In the genomic region with DNA sequence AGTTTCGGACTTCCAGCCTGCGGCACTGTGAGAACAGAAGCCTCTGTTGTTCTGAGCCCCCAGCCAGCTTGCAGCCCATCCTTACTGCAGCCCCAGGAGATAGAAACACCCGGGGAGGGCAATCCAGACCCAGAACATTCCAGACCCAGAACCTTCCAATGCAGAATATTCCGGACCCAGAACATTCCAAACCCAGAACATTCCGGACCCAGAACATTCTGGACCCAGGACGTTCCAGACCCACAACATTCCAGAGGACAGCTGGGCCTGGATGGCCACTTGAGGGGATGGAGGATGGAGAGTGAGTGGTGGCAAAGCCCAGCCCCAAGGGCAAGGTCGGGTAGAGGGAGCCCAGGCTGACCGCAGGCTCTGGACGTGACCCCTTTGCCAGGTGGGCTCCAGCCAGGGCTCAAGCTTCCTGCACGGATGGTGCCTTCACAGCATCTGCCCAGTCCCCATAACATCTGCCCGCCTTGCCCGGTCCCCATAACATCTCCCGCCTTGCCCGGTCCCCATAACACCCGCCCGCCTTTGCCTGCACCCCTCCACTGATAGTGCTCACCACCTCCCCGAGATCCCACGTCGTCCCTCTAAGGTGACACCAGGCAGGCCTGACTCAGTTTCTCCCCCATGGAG, we compare ENCODE assay signal across 19 cellular contexts. TPM values are rescaled to one million over a fixed set of nuclear protein-coding genes. Genes with fewer than 3 reads are reported as not detected.
DNase-seq lines count a peak whose midpoint lies in the region; ATAC-seq and TF ChIP-seq lines count a peak whose summit lies in the region.
"Had no signal": no experiment of that assay in that cellular context is flagged by ENCODE, and none has a peak within 500 bp of the region (broad histone marks: within the 10 kb centered on the region; RNA-seq: fewer than 3 reads in every experiment).

No MANE protein-coding gene starts in this region.

- no peaks in the 10 kb centered on the region for H3K9me3 Mint-ChIP-seq in activated B cell treated with CpG ODN at 0.5 μM for 24 hours
- H3K9me3 Mint-ChIP-seq in stimulated activated memory B cell treated with anti-CD40 and anti-IgM and Interleukin-4, amounts not matched to agents 10 μg/mL and 1 μg/mL and 100 μg/mL, for 72 hours, result no peaks in the 10 kb centered on the region
- H3K9me3 Mint-ChIP-seq: CD4-positive, alpha-beta memory T cell; H9 had no signal

- no peaks in the 10 kb centered on the region for H3K9me3 ChIP-seq in Loucy (ENCODE audit: insufficient read depth, low read depth, low read length)
- H3K9me3 ChIP-seq in esophagus muscularis mucosa, result no peaks in the 10 kb centered on the region
- H3K9me3 ChIP-seq: SJSA1 had no signal

- H3K27ac ChIP-seq in esophagus muscularis mucosa (replicated peaks in 1 of 4), result no peak overlapping the region
- H3K27ac ChIP-seq: 22Rv1, SJSA1 had no signal

- intact Hi-C loops in Right ventricle myocardium inferior (cut with DNase I), result no loop called here
- intact Hi-C loops in Right ventricle myocardium superior (cut with DNase I), result no loop called here
- intact Hi-C loops in activated B cell treated with CpG ODN at 0.5 μM for 24 hours (cut with micrococcal nuclease), result no loop called here
- intact Hi-C loops in esophagus muscularis mucosa (cut with DNase I), result no loop called here

- TF ChIP-seq CTCF in Loucy (conservative IDR thresholded peaks at IDR 0.05; ENCODE audit: low read length), result no peak
- TF ChIP-seq CTCF in activated B cell treated with CpG ODN at 0.5 μM for 24 hours (IDR thresholded peaks at IDR 0.05), result no peak
- TF ChIP-seq CTCF in esophagus muscularis mucosa (IDR thresholded peaks at IDR 0.05), result no peak

- H3K79me2 ChIP-seq in Loucy (ENCODE audit: insufficient read depth, low read length), result peaks cover 98% of the 10 kb centered on the region

- peaks cover 8% of the 10 kb centered on the region for H3F3A ChIP-seq in Loucy (ENCODE audit: low read depth)

- H3K27ac Mint-ChIP-seq in activated B cell treated with CpG ODN at 0.5 μM for 24 hours, result peak overlapping the region; percentile 46
- peak overlapping the region; percentile 90 for H3K27ac Mint-ChIP-seq in stimulated activated memory B cell treated with anti-CD40 and anti-IgM and Interleukin-4, amounts not matched to agents 10 μg/mL and 1 μg/mL and 100 μg/mL, for 72 hours
- H3K27ac Mint-ChIP-seq: H9 had no signal

- no peaks in the 10 kb centered on the region for H3K9me2 ChIP-seq in Loucy (replicated peaks; ENCODE audit: low read depth, low read length)

- H3K36me3 ChIP-seq in Loucy (ENCODE audit: insufficient read depth, low read length) (peaks cover 7% of the 10 kb centered on the region; the same call in 1 of the 2 replicates), esophagus muscularis mucosa (no peaks in the 10 kb centered on the region)
- H3K36me3 ChIP-seq: SJSA1 had no signal

- peak overlapping the region; percentile 100 for H3K9ac ChIP-seq in Loucy (ENCODE audit: low read depth, low read length, poor library complexity, severe bottlenecking)

- peaks cover 6% of the 10 kb centered on the region for H3K36me3 Mint-ChIP-seq in activated B cell treated with CpG ODN at 0.5 μM for 24 hours (ENCODE audit: low read depth)
- peaks cover 36% of the 10 kb centered on the region for H3K36me3 Mint-ChIP-seq in stimulated activated memory B cell treated with anti-CD40 and anti-IgM and Interleukin-4, amounts not matched to agents 10 μg/mL and 1 μg/mL and 100 μg/mL, for 72 hours
- H3K36me3 Mint-ChIP-seq: CD4-positive, alpha-beta memory T cell had no signal

- TF ChIP-seq POLR2A in esophagus muscularis mucosa (IDR thresholded peaks at IDR 0.05; ENCODE audit: low read depth), result no peak

- H3K27me3 ChIP-seq in Loucy (ENCODE audit: insufficient read depth, low read length, poor library complexity, severe bottlenecking) (peaks cover 12% of the 10 kb centered on the region), esophagus muscularis mucosa (peaks cover 0 to 100% (median 2%) of the 10 kb centered on the region in 4 donors)

- peak; percentile 37 for DNase-seq in Right ventricle myocardium inferior (ENCODE audit: missing footprints)
- no peak for DNase-seq in Right ventricle myocardium superior
- no peak for DNase-seq in activated B cell treated with CpG ODN at 0.5 μM for 24 hours
- no peak for DNase-seq in esophagus muscularis mucosa (ENCODE audit: extremely low spot score)
- no peak for DNase-seq in HEK293T (ENCODE audit: extremely low spot score)
- DNase-seq: Calu3; CD4-positive, alpha-beta memory T cell; EL; NCI-H1694 treated with DMSO at 0.1 percent for 48 hours; NK-92 treated with Interleukin-12 subunit alpha and Interleukin-12 subunit beta, amount 100 ng/mL, for 24 hours; PC-3; SW 1271 had no signal

- CTCF ChIA-PET in activated B cell treated with CpG ODN at 0.5 μM for 24 hours (lab: Charles Lee) (no interaction called here), HEK293T (lab: Yijun Ruan, JAX) (no interaction called here)

- H3K4me3 Mint-ChIP-seq in activated B cell treated with CpG ODN at 0.5 μM for 24 hours, result peak overlapping the region; percentile 86
- H3K4me3 Mint-ChIP-seq in stimulated activated memory B cell treated with anti-CD40 and anti-IgM and Interleukin-4, amounts not matched to agents 10 μg/mL and 1 μg/mL and 100 μg/mL, for 72 hours, result peak overlapping the region; percentile 94
- H3K4me3 Mint-ChIP-seq: CD4-positive, alpha-beta memory T cell; H9 had no signal

- ATAC-seq in Right ventricle myocardium inferior, result no peak
- no peak for ATAC-seq in Right ventricle myocardium superior (ENCODE audit: poor library complexity)
- no peak for ATAC-seq in activated B cell treated with CpG ODN at 0.5 μM for 24 hours (ENCODE audit: low read depth)
- ATAC-seq in stimulated activated memory B cell treated with anti-CD40 and anti-IgM and Interleukin-4, amounts not matched to agents 10 μg/mL and 1 μg/mL and 100 μg/mL, for 72 hours, result no peak
- no peak for ATAC-seq in HG03354 (IDR thresholded peaks at IDR 0.05; ENCODE audit: poor library complexity, severe bottlenecking, unreplicated experiment)
- ATAC-seq: PC-3 had no signal

- WGBS in esophagus muscularis mucosa, result 84% methylated on average over 14 of the region's 19 CpGs

- TF ChIP-seq EP300 in esophagus muscularis mucosa (IDR thresholded peaks at IDR 0.05), result no peak

- H3K4me1 ChIP-seq in Loucy (ENCODE audit: insufficient read depth, low read length, poor library complexity, severe bottlenecking) (peaks cover 11% of the 10 kb centered on the region), esophagus muscularis mucosa (peaks cover 15 to 25% (median 20%) of the 10 kb centered on the region in 4 donors)
- H3K4me1 ChIP-seq: SJSA1 had no signal

- H3K4me3 ChIP-seq in Loucy (ENCODE audit: low read length, poor library complexity, severe bottlenecking) (peak overlapping the region; percentile 98), esophagus muscularis mucosa (no peak overlapping the region)
- H3K4me3 ChIP-seq: SJSA1 had no signal

- H4K20me1 ChIP-seq in Loucy (ENCODE audit: insufficient read depth, low read length, poor library complexity, severe bottlenecking), result peaks cover 64% of the 10 kb centered on the region

- H3K27me3 Mint-ChIP-seq in activated B cell treated with CpG ODN at 0.5 μM for 24 hours, result no peaks in the 10 kb centered on the region
- no peaks in the 10 kb centered on the region for H3K27me3 Mint-ChIP-seq in stimulated activated memory B cell treated with anti-CD40 and anti-IgM and Interleukin-4, amounts not matched to agents 10 μg/mL and 1 μg/mL and 100 μg/mL, for 72 hours

- H3K4me1 Mint-ChIP-seq in activated B cell treated with CpG ODN at 0.5 μM for 24 hours, result peaks cover 92% of the 10 kb centered on the region
- peaks cover 90% of the 10 kb centered on the region for H3K4me1 Mint-ChIP-seq in stimulated activated memory B cell treated with anti-CD40 and anti-IgM and Interleukin-4, amounts not matched to agents 10 μg/mL and 1 μg/mL and 100 μg/mL, for 72 hours

- POLR2A ChIA-PET in activated B cell treated with CpG ODN at 0.5 μM for 24 hours (lab: Charles Lee), result interaction anchor here (1.8 to 10.8 kb wide), 2 partner anchors 11 to 91 kb away, joined by 4 to 165 read pairs; no protein-coding TSS in a partner anchor
- POLR2A ChIA-PET in HEK293T (lab: Yijun Ruan, JAX), result no interaction called here

- H2AFZ ChIP-seq in Loucy (ENCODE audit: low read length), result no peak overlapping the region

- peak overlapping the region; percentile 97 for H3K4me2 ChIP-seq in Loucy (ENCODE audit: low read depth, low read length, poor library complexity, severe bottlenecking)

TF ChIP-seq in HEK293T, 16 proteins besides CTCF, POLR2A, EP300 and RAD21:
- TF ChIP-seq CTBP1 (IDR thresholded peaks at IDR 0.05; ENCODE audit: borderline replicate concordance) (no peak), NFRKB (IDR thresholded peaks at IDR 0.05) (no peak), TARDBP (IDR thresholded peaks at IDR 0.05) (no peak), SP1 (IDR thresholded peaks at IDR 0.05) (no peak), HDGF (IDR thresholded peaks at IDR 0.05; ENCODE audit: borderline replicate concordance) (no peak), ARNT (IDR thresholded peaks at IDR 0.05) (no peak), FOXA1 (IDR thresholded peaks at IDR 0.05) (no peak), SUZ12 (IDR thresholded peaks at IDR 0.05) (no peak), BHLHE40 (IDR thresholded peaks at IDR 0.05; ENCODE audit: borderline replicate concordance) (no peak)
- TF ChIP-seq, protein P1, sequence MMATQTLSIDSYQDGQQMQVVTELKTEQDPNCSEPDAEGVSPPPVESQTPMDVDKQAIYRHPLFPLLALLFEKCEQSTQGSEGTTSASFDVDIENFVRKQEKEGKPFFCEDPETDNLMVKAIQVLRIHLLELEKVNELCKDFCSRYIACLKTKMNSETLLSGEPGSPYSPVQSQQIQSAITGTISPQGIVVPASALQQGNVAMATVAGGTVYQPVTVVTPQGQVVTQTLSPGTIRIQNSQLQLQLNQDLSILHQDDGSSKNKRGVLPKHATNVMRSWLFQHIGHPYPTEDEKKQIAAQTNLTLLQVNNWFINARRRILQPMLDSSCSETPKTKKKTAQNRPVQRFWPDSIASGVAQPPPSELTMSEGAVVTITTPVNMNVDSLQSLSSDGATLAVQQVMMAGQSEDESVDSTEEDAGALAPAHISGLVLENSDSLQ (IDR thresholded peaks at IDR 0.05), result no peak

RNA-seq across cellular contexts. Expression of a gene that starts 3.5 kb away (rescaled TPM):
- 11.1 TPM for total RNA-seq in Right ventricle myocardium inferior
- 8.6 TPM for total RNA-seq in Right ventricle myocardium superior
- total RNA-seq in activated B cell treated with CpG ODN at 0.5 μM for 24 hours, result 50.8 and 63.3 TPM in 2 replicates
- 10 to 100 TPM in 1 of 4 donors, 1 to 10 TPM in 3; 2.0 to 10.4 (median 3.5) TPM for total RNA-seq in esophagus muscularis mucosa
- total RNA-seq: Calu3, NCI-H460, PC-3, SJSA1 had no signal
